Comparison of ENCODE assay signal across 11 cellular contexts in genomic region chr1:162088281-162088969, GRCh38.
"Had no signal": no experiment of that assay in that cellular context is flagged by ENCODE, and none has a peak within 500 bp of the region (broad histone marks: within the 10 kb centered on the region; RNA-seq: fewer than 3 reads in every experiment).

No MANE protein-coding gene starts in this region.

- H3K27me3 ChIP-seq: hepatocyte had no signal

- DNase-seq: activated CD4-positive, alpha-beta memory T cell treated with anti-CD3 and anti-CD28 coated beads for 36 hours; activated CD4-positive, alpha-beta T cell treated with anti-CD3 and anti-CD28 coated beads for 1 hour; activated gamma-delta T cell treated with Interleukin-2 at 50 U/mL for 16 hours; activated T-cell treated with anti-CD3 and anti-CD28 coated beads, Interleukin-2, amount 50 U/mL, for 4 hours; aorta; naive thymus-derived CD4-positive, alpha-beta T cell; right cardiac atrium; T-helper 9 cell had no signal

- H3K27ac ChIP-seq: hepatocyte had no signal

- H3K4me3 ChIP-seq: hepatocyte, lung, smooth muscle cell had no signal
